Comparison of ENCODE assay signal across 1 cellular context in genomic region chr1:204461331-204462228, GRCh38.
TF ChIP-seq lines count a peak whose summit lies in the region.

No MANE protein-coding gene starts in this region.

TF ChIP-seq in K562, 482 proteins besides CTCF, POLR2A, EP300 and RAD21 (continued from another document):
- TF ChIP-seq ZBTB7A (IDR thresholded peaks at IDR 0.05; ENCODE audit: borderline replicate concordance, control insufficient read depth, low read depth, low read length) = peak; percentile 55; the same call in 1 of the 2 replicates
- no peak for TF ChIP-seq MCM3 (IDR thresholded peaks at IDR 0.05)
- TF ChIP-seq GABPA (tag; conservative IDR thresholded peaks at IDR 0.05; ENCODE audit: low read depth) = 0 out of 2 replicates have a peak, but pooled peaks have one; percentile 25
- TF ChIP-seq NEUROD1 (IDR thresholded peaks at IDR 0.05; ENCODE audit: borderline replicate concordance, low read depth, low read length, partially characterized antibody) = no peak
- TF ChIP-seq HDGF (IDR thresholded peaks at IDR 0.05) = no peak
- TF ChIP-seq SMAD4 (CRISPR knock-in tag; conservative IDR thresholded peaks at IDR 0.05) = 0 out of 2 replicates have a peak, but pooled peaks have one; percentile 19
- no peak for TF ChIP-seq CREM (IDR thresholded peaks at IDR 0.05; ENCODE audit: low read depth)
- TF ChIP-seq ZNF175 (CRISPR knock-in tag; IDR thresholded peaks at IDR 0.05; ENCODE audit: low read depth) = peak; percentile 27; the same call in 1 of the 2 replicates
- TF ChIP-seq CBFA2T2 (conservative IDR thresholded peaks at IDR 0.05) = peak; percentile 77
- peak in 1 of 2 experiments; percentile 57; a peak in 1 of 4 replicates for TF ChIP-seq MAZ (CRISPR knock-in tag; conservative IDR thresholded peaks at IDR 0.05 in 1 of 2, IDR thresholded peaks at IDR 0.05 in 1 of 2)
- TF ChIP-seq ELF2 (CRISPR knock-in tag; IDR thresholded peaks at IDR 0.05) = 0 out of 2 replicates have a peak, but pooled peaks have one; percentile 27
- peak; percentile 61; the same call in 1 of the 2 replicates for TF ChIP-seq ZFX (CRISPR knock-in tag; IDR thresholded peaks at IDR 0.05)
- peak; percentile 19; the same call in 1 of the 2 replicates for TF ChIP-seq JUND (IDR thresholded peaks at IDR 0.05; ENCODE audit: borderline replicate concordance, low read depth, low read length)
- TF ChIP-seq JUND (tag; IDR thresholded peaks at IDR 0.05; ENCODE audit: borderline replicate concordance, low read depth, low read length) = no peak
- peak; percentile 49; the same call in 1 of the 2 replicates for TF ChIP-seq ETV5 (CRISPR knock-in tag; IDR thresholded peaks at IDR 0.05; ENCODE audit: low read depth)
